Comparison of ENCODE assay signal across 8 cellular contexts in genomic region chr4:11805837-11806236, GRCh38.
DNase-seq lines count a peak whose midpoint lies in the region; ATAC-seq and TF ChIP-seq lines count a peak whose summit lies in the region.

No MANE protein-coding gene starts in this region.

- H3K27ac Mint-ChIP-seq in type B pancreatic cell = no peak overlapping the region
- H3K27ac Mint-ChIP-seq in activated naive CD8-positive, alpha-beta T cell treated with anti-CD3 and anti-CD28 coated beads for 36 hours = no peak overlapping the region

- no peaks in the 10 kb centered on the region for H3K4me1 ChIP-seq in right cardiac atrium (ENCODE audit: control insufficient read depth, insufficient read depth, low read length)

- H3K27me3 Mint-ChIP-seq in type B pancreatic cell = no peaks in the 10 kb centered on the region
- H3K27me3 Mint-ChIP-seq in activated naive CD8-positive, alpha-beta T cell treated with anti-CD3 and anti-CD28 coated beads for 36 hours = no peaks in the 10 kb centered on the region

- H3K36me3 Mint-ChIP-seq in type B pancreatic cell = no peaks in the 10 kb centered on the region
- no peaks in the 10 kb centered on the region for H3K36me3 Mint-ChIP-seq in activated naive CD8-positive, alpha-beta T cell treated with anti-CD3 and anti-CD28 coated beads for 36 hours

- intact Hi-C loops in right cardiac atrium (cut with DNase I) = loop anchor here in 3 of 4 donors (10.0 kb wide), 1 partner anchor 149 kb away; no protein-coding TSS in a partner anchor

- no peak overlapping the region for H3K4me3 ChIP-seq in right cardiac atrium (ENCODE audit: low read length)

- no peaks in the 10 kb centered on the region for H3K9me3 Mint-ChIP-seq in type B pancreatic cell
- no peaks in the 10 kb centered on the region for H3K9me3 Mint-ChIP-seq in activated naive CD8-positive, alpha-beta T cell treated with anti-CD3 and anti-CD28 coated beads for 36 hours

- no peaks in the 10 kb centered on the region for H3K27me3 ChIP-seq in right cardiac atrium (ENCODE audit: control insufficient read depth, insufficient read depth)

- peak; percentile 50 for ATAC-seq in HG03432 (IDR thresholded peaks at IDR 0.05; ENCODE audit: unreplicated experiment)
- ATAC-seq in right cardiac atrium = peak; percentile 82 to 85

- WGBS in right cardiac atrium = 34% methylated on average over 1 of the region's 1 CpG

- no peaks in the 10 kb centered on the region for H3K4me1 Mint-ChIP-seq in type B pancreatic cell (ENCODE audit: unreplicated experiment)
- H3K4me1 Mint-ChIP-seq in activated naive CD8-positive, alpha-beta T cell treated with anti-CD3 and anti-CD28 coated beads for 36 hours = no peaks in the 10 kb centered on the region

- no peaks in the 10 kb centered on the region for H3K9me3 ChIP-seq in right cardiac atrium (ENCODE audit: control insufficient read depth, low read length)

- H3K4me3 Mint-ChIP-seq in type B pancreatic cell = no peak overlapping the region
- no peak overlapping the region for H3K4me3 Mint-ChIP-seq in activated naive CD8-positive, alpha-beta T cell treated with anti-CD3 and anti-CD28 coated beads for 36 hours

- H3K27ac ChIP-seq in right cardiac atrium (ENCODE audit: low read length) = no peak overlapping the region

- TF ChIP-seq CTCF in GM10266 (IDR thresholded peaks at IDR 0.05; ENCODE audit: control insufficient read depth, insufficient read depth, low read depth, missing control alignments) (no peak), type B pancreatic cell (conservative IDR thresholded peaks at IDR 0.05) (peak; percentile 74)

- DNase-seq in GM10266 (ENCODE audit: extremely low spot score) (peak; percentile 5), SKM-1 treated with dmso at 0.1 percent for 144 hours (lab: John Stamatoyannopoulos, UW; ENCODE audit: unreplicated experiment) (peak; percentile 94), right cardiac atrium (no peak), type B pancreatic cell (ENCODE audit: extremely low spot score, unreplicated experiment) (no peak)
- DNase-seq in activated naive CD8-positive, alpha-beta T cell treated with anti-CD3 and anti-CD28 coated beads for 36 hours = no peak
- no peak for DNase-seq in activated T-cell treated with anti-CD3 and anti-CD28 coated beads, Interleukin-2, amount 50 U/mL, for 48 hours
- DNase-seq in stimulated activated CD4-positive, alpha-beta T cell treated with anti-CD3 and anti-CD28 coated beads, Interleukin-4, amount 100 ng/mL, for 24 hours = no peak

Comparison
In these comparisons a context has a peak if more than half of its experiments do, and no peak if none do; other contexts are left out.
1. DNase-seq: peak in GM10266 (single experiment) and SKM-1 treated with dmso at 0.1 percent for 144 hours (single experiment); none in right cardiac atrium (0 of 3), type B pancreatic cell (single experiment), activated naive CD8-positive, alpha-beta T cell treated with anti-CD3 and anti-CD28 coated beads for 36 hours (single experiment), activated T-cell treated with anti-CD3 and anti-CD28 coated beads, Interleukin-2, amount 50 U/mL, for 48 hours (0 of 2) and stimulated activated CD4-positive, alpha-beta T cell treated with anti-CD3 and anti-CD28 coated beads, Interleukin-4, amount 100 ng/mL, for 24 hours (single experiment).